28 cellular contexts compared by ENCODE assay signal in genomic region chr5:6700686-6701355, GRCh38.
"Had no signal": no experiment of that assay in that cellular context is flagged by ENCODE, and none has a peak within 500 bp of the region (broad histone marks: within the 10 kb centered on the region; RNA-seq: fewer than 3 reads in every experiment).

No MANE protein-coding gene starts in this region.

- H3K36me3 Mint-ChIP-seq: activated CD4-positive, alpha-beta memory T cell treated with anti-CD3 and anti-CD28 coated beads for 36 hours; activated naive CD4-positive, alpha-beta T cell treated with anti-CD3 and anti-CD28 coated beads, Interleukin-2, amount 10 ng/mL, durations not matched to agents 7 days and 5 days; activated naive CD8-positive, alpha-beta T cell treated with anti-CD3 and anti-CD28 coated beads, Interleukin-2, amount 10 ng/mL, durations not matched to agents 7 days and 5 days; natural killer cell treated with Interleukin-12 subunit alpha and Interleukin-12 subunit beta and Interleukin-15 and Interleukin-18, amount 100 ng/mL, for 72 hours; T-cell; type B pancreatic cell had no signal

- H3K27me3 ChIP-seq: uterus had no signal

- H3K36me3 ChIP-seq: breast epithelium, heart left ventricle, left lung, lower lobe of right lung, pancreas, spleen, thoracic aorta, uterus had no signal

- FAIRE-seq: pancreas had no signal

- H3K9me3 ChIP-seq: breast epithelium, heart left ventricle, left lung, lower lobe of right lung, pancreas, psoas muscle, spleen, thoracic aorta, uterus had no signal

- DNase-seq: activated CD4-positive, alpha-beta memory T cell treated with anti-CD3 and anti-CD28 coated beads for 36 hours; activated CD4-positive, alpha-beta T cell treated with anti-CD3 and anti-CD28 coated beads for 4 hours; activated CD8-positive, alpha-beta memory T cell treated with anti-CD3 and anti-CD28 coated beads, Interleukin-2, amount 50 U/mL, for 4 hours; activated gamma-delta T cell; activated naive CD4-positive, alpha-beta T cell treated with anti-CD3 and anti-CD28 coated beads, Interleukin-2, amount 10 ng/mL, durations not matched to agents 7 days and 5 days; activated naive CD8-positive, alpha-beta T cell treated with anti-CD3 and anti-CD28 coated beads, Interleukin-2, amount 10 ng/mL, durations not matched to agents 7 days and 5 days; activated T-cell treated with anti-CD3 and anti-CD28 coated beads, Interleukin-2, amount 50 U/mL, for 1 hour; amygdala; central memory CD4-positive, alpha-beta T cell; endodermal cell; foreskin keratinocyte; heart left ventricle; kidney glomerular epithelial cell; left lung; lower lobe of right lung; mesendoderm; pancreas; psoas muscle; spleen; stimulated activated naive CD4-positive, alpha-beta T cell; T-cell; uterus had no signal

- H3K4me1 Mint-ChIP-seq: activated naive CD4-positive, alpha-beta T cell treated with anti-CD3 and anti-CD28 coated beads, Interleukin-2, amount 10 ng/mL, durations not matched to agents 7 days and 5 days; endodermal cell; T-cell had no signal

- H3K27ac Mint-ChIP-seq: activated CD4-positive, alpha-beta memory T cell treated with anti-CD3 and anti-CD28 coated beads for 36 hours; activated naive CD4-positive, alpha-beta T cell treated with anti-CD3 and anti-CD28 coated beads, Interleukin-2, amount 10 ng/mL, durations not matched to agents 7 days and 5 days; activated naive CD8-positive, alpha-beta T cell treated with anti-CD3 and anti-CD28 coated beads, Interleukin-2, amount 10 ng/mL, durations not matched to agents 7 days and 5 days; dendritic cell treated with granulocyte-macrophage colony-stimulating factor and Interleukin-4, amounts not matched to agents 40 ng/mL and 50 ng/mL, for 4 days; endodermal cell; natural killer cell treated with Interleukin-12 subunit alpha and Interleukin-12 subunit beta and Interleukin-15 and Interleukin-18, amount 100 ng/mL, for 72 hours; T-cell; type B pancreatic cell had no signal

- H3K4me3 ChIP-seq: breast epithelium, heart left ventricle, left lung, lower lobe of right lung, pancreas, psoas muscle, spleen, thoracic aorta, uterus had no signal

- H3K27ac ChIP-seq: foreskin keratinocyte, heart left ventricle, left lung, lower lobe of right lung, pancreas, psoas muscle, spleen, thoracic aorta, uterus had no signal

- ATAC-seq: esophagus mucosa; foreskin keratinocyte; heart left ventricle; left lung; lower lobe of right lung; natural killer cell treated with Interleukin-12 subunit alpha and Interleukin-12 subunit beta and Interleukin-15 and Interleukin-18, amount 100 ng/mL, for 72 hours; psoas muscle; T-cell had no signal

- H3K4me3 Mint-ChIP-seq: activated CD4-positive, alpha-beta memory T cell treated with anti-CD3 and anti-CD28 coated beads for 36 hours; activated naive CD4-positive, alpha-beta T cell treated with anti-CD3 and anti-CD28 coated beads, Interleukin-2, amount 10 ng/mL, durations not matched to agents 7 days and 5 days; activated naive CD8-positive, alpha-beta T cell treated with anti-CD3 and anti-CD28 coated beads, Interleukin-2, amount 10 ng/mL, durations not matched to agents 7 days and 5 days; dendritic cell treated with granulocyte-macrophage colony-stimulating factor and Interleukin-4, amounts not matched to agents 40 ng/mL and 50 ng/mL, for 4 days; endodermal cell; natural killer cell treated with Interleukin-12 subunit alpha and Interleukin-12 subunit beta and Interleukin-15 and Interleukin-18, amount 100 ng/mL, for 72 hours; T-cell; type B pancreatic cell had no signal

- H3K4me1 ChIP-seq: pancreas had no signal

- H3K9me3 Mint-ChIP-seq: activated CD4-positive, alpha-beta memory T cell treated with anti-CD3 and anti-CD28 coated beads for 36 hours; activated naive CD4-positive, alpha-beta T cell treated with anti-CD3 and anti-CD28 coated beads, Interleukin-2, amount 10 ng/mL, durations not matched to agents 7 days and 5 days; activated naive CD8-positive, alpha-beta T cell treated with anti-CD3 and anti-CD28 coated beads, Interleukin-2, amount 10 ng/mL, durations not matched to agents 7 days and 5 days; dendritic cell treated with granulocyte-macrophage colony-stimulating factor and Interleukin-4, amounts not matched to agents 40 ng/mL and 50 ng/mL, for 4 days; endodermal cell; natural killer cell treated with Interleukin-12 subunit alpha and Interleukin-12 subunit beta and Interleukin-15 and Interleukin-18, amount 100 ng/mL, for 72 hours; T-cell; type B pancreatic cell had no signal
